In genomic region chr12:129081755-129082250, GRCh38 we compare ENCODE assay signal across 3 cellular contexts.
"Had no signal": no experiment of that assay in that cellular context is flagged by ENCODE, and none has a peak within 500 bp of the region (broad histone marks: within the 10 kb centered on the region; RNA-seq: fewer than 3 reads in every experiment).

No MANE protein-coding gene starts in this region.

- DNase-seq: GDM1, GF-D8 had no signal

- ATAC-seq: GM12878 had no signal

- H3K4me3 ChIP-seq: GM12878 had no signal
